2 cellular contexts compared by ENCODE assay signal in the genomic region with DNA sequence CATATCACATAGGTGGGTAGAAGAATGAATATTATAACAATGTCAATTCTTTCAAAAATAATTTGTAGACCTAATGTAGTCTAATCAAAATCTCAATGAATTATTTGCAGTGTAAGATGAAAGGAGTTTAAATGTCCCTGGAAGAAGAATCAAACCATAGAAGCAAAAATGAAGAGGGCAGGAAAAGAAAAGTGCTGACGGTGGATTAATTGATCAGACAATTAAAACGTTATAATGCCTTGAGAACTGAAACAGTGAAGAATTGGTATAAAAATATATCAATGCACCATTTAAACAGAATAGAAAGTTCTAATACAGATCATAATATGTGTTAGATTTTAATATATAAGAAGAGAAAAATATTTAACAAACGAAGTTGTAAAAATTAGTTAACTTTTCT.
TF ChIP-seq lines count a peak whose summit lies in the region.

No MANE protein-coding gene starts in this region.

TF ChIP-seq in A549, 52 proteins besides CTCF, POLR2A, EP300 and RAD21 (continued from another document):
- no peak for TF ChIP-seq NPAS2 (CRISPR knock-in tag; IDR thresholded peaks at IDR 0.05; ENCODE audit: borderline replicate concordance)

TF ChIP-seq in K562, 482 proteins besides CTCF, POLR2A, EP300 and RAD21 (continued from another document):
- TF ChIP-seq DMBX1 (CRISPR knock-in tag; IDR thresholded peaks at IDR 0.05; ENCODE audit: borderline replicate concordance), result no peak
- TF ChIP-seq RBM34 (IDR thresholded peaks at IDR 0.05; ENCODE audit: borderline replicate concordance, insufficient read depth, low read length), result no peak
